ENCODE assay signal across 16 cellular contexts in genomic region chr5:41788800-41789395, GRCh38.
A peak's percentile ranks its signal among the peaks of the same experiment; 100 is the strongest.
DNase-seq lines count a peak whose midpoint lies in the region; ATAC-seq and TF ChIP-seq lines count a peak whose summit lies in the region.
"Had no signal": no experiment of that assay in that cellular context is flagged by ENCODE, and none has a peak within 500 bp of the region (broad histone marks: within the 10 kb centered on the region; RNA-seq: fewer than 3 reads in every experiment).

No MANE protein-coding gene starts in this region.

- ATAC-seq in HG02678 (IDR thresholded peaks at IDR 0.05; ENCODE audit: unreplicated experiment): no peak
- ATAC-seq in stimulated activated naive CD8-positive, alpha-beta T cell treated with anti-CD3 and anti-CD28 coated beads, Interleukin-15, Interleukin-2, amounts not matched to agents 100 U/mL and 50 U/mL, for 24 hours: no peak
- ATAC-seq: activated CD8-positive, alpha-beta memory T cell treated with anti-CD3 and anti-CD28 coated beads, Interleukin-2, amount 10 ng/mL, durations not matched to agents 7 days and 5 days; CD8-positive, alpha-beta T cell; lower lobe of right lung; pancreas had no signal

- TF ChIP-seq CTCF in cardiac fibroblast (IDR thresholded peaks at IDR 0.05; ENCODE audit: low read depth, low read length): no peak

- no peak overlapping the region for H3K4me3 ChIP-seq in cardiac fibroblast (replicated peaks in 1 of 2; ENCODE audit: low read depth in 2 of 2, low read length in 2 of 2)
- H3K4me3 ChIP-seq: heart right ventricle, lower lobe of right lung, pancreas had no signal

- in situ Hi-C loops in Caki2 (cut with HindIII; ENCODE audit: low pct_unique_long_range_greater_than_20kb, low sequenced_read_pairs): no loop called here

- DNase-seq in Caki2 (ENCODE audit: low read depth): peak; percentile 47
- DNase-seq in M059J (ENCODE audit: low read depth): peak; percentile 46
- peak; percentile 87 to 89 for DNase-seq in cardiac fibroblast (ENCODE audit: low read depth in 2 of 2)
- DNase-seq in myocyte (ENCODE audit: low read depth): peak; percentile 17
- no peak for DNase-seq in activated CD4-positive, alpha-beta T cell treated with anti-CD3 and anti-CD28 coated beads for 48 hours
- no peak for DNase-seq in T1000 (lab: John Stamatoyannopoulos, UW)
- DNase-seq in stimulated activated naive CD8-positive, alpha-beta T cell treated with anti-CD3 and anti-CD28 coated beads, Interleukin-15, Interleukin-2, amounts not matched to agents 100 U/mL and 50 U/mL, for 24 hours: no peak
- DNase-seq: activated CD8-positive, alpha-beta memory T cell treated with anti-CD3 and anti-CD28 coated beads, Interleukin-2, amount 10 ng/mL, durations not matched to agents 7 days and 5 days; activated naive CD4-positive, alpha-beta T cell treated with anti-CD3 and anti-CD28 coated beads, Interleukin-2, amount 50 U/mL, for 16 hours; CD8-positive, alpha-beta T cell; lower lobe of right lung; NCI-H1436; pancreas; stimulated activated naive CD4-positive, alpha-beta T cell treated with Interleukin-2 at 50 U/mL for 16 hours had no signal

Comparison
In these comparisons a context has a peak if more than half of its experiments do, and no peak if none do; other contexts are left out.
1. DNase-seq: peak in Caki2 (single experiment), M059J (single experiment), cardiac fibroblast (2 of 2) and myocyte (single experiment); none in activated CD4-positive, alpha-beta T cell treated with anti-CD3 and anti-CD28 coated beads for 48 hours (single experiment), T1000 (single experiment) and stimulated activated naive CD8-positive, alpha-beta T cell treated with anti-CD3 and anti-CD28 coated beads, Interleukin-15, Interleukin-2, amounts not matched to agents 100 U/mL and 50 U/mL, for 24 hours (single experiment).